ENCODE assay signal across 23 cellular contexts in genomic region chr4:139884438-139884837, GRCh38.
"Had no signal": no experiment of that assay in that cellular context is flagged by ENCODE, and none has a peak within 500 bp of the region (broad histone marks: within the 10 kb centered on the region; RNA-seq: fewer than 3 reads in every experiment).

No MANE protein-coding gene starts in this region.

- H3K9me3 Mint-ChIP-seq: activated CD4-positive, alpha-beta memory T cell treated with anti-CD3 and anti-CD28 coated beads for 36 hours; activated T-helper 2 cell treated with anti-CD3 and anti-CD28 coated beads, Interferon-gamma antibody, Interleukin-2, Interleukin-4, amounts not matched to agents 10 μg/mL and 5 μg/mL and 100 μg/mL, durations not matched to agents 14 hours and 24 hours and 36 hours; natural killer cell had no signal

- H3K4me3 ChIP-seq: colonic mucosa, gastroesophageal sphincter, heart right ventricle, prostate gland, right atrium auricular region, SJSA1 had no signal

- H3K9me3 ChIP-seq: colonic mucosa, gastroesophageal sphincter, prostate gland, SJSA1 had no signal

- H3K27ac ChIP-seq: brain microvascular endothelial cell, colonic mucosa, gastroesophageal sphincter, heart right ventricle, prostate gland, right atrium auricular region, SJSA1, WERI-Rb-1 had no signal

- DNase-seq: activated CD4-positive, alpha-beta memory T cell treated with anti-CD3 and anti-CD28 coated beads for 36 hours; activated CD4-positive, alpha-beta T cell treated with anti-CD3 and anti-CD28 coated beads for 36 hours; activated CD8-positive, alpha-beta memory T cell treated with anti-CD3 and anti-CD28 coated beads, Interleukin-2, amount 10 ng/mL, durations not matched to agents 7 days and 5 days; activated naive CD4-positive, alpha-beta T cell treated with Interleukin-2 at 50 U/mL for 16 hours; activated naive CD8-positive, alpha-beta T cell treated with anti-CD3 and anti-CD28 coated beads, Interleukin-2, amount 10 ng/mL, durations not matched to agents 7 days and 5 days; brain microvascular endothelial cell; colonic mucosa; erythroblast; heart right ventricle; kidney glomerular epithelial cell; left ventricle myocardium superior; natural killer cell; stimulated activated CD4-positive, alpha-beta T cell treated with anti-CD3 and anti-CD28 coated beads, Interleukin-2, amount 100 ng/mL, for 24 hours; stimulated activated naive CD4-positive, alpha-beta T cell treated with Interleukin-2 at 50 U/mL for 16 hours; T-helper 17 cell; WERI-Rb-1 had no signal

- H3K36me3 ChIP-seq: brain microvascular endothelial cell, colonic mucosa, prostate gland, right atrium auricular region, SJSA1, WERI-Rb-1 had no signal

- H3K27me3 ChIP-seq: brain microvascular endothelial cell, colonic mucosa, gastroesophageal sphincter, heart right ventricle, right atrium auricular region, SJSA1 had no signal

- H3K27ac Mint-ChIP-seq: activated CD4-positive, alpha-beta memory T cell treated with anti-CD3 and anti-CD28 coated beads for 36 hours; activated CD4-positive, alpha-beta T cell treated with anti-CD3 and anti-CD28 coated beads for 36 hours; activated CD8-positive, alpha-beta memory T cell treated with anti-CD3 and anti-CD28 coated beads, Interleukin-2, amount 10 ng/mL, durations not matched to agents 7 days and 5 days; activated naive CD8-positive, alpha-beta T cell treated with anti-CD3 and anti-CD28 coated beads, Interleukin-2, amount 10 ng/mL, durations not matched to agents 7 days and 5 days; activated T-helper 2 cell treated with anti-CD3 and anti-CD28 coated beads, Interferon-gamma antibody, Interleukin-2, Interleukin-4, amounts not matched to agents 10 μg/mL and 5 μg/mL and 100 μg/mL, durations not matched to agents 14 hours and 24 hours and 36 hours; natural killer cell; T-helper 17 cell; type B pancreatic cell had no signal

- H3K4me3 Mint-ChIP-seq: activated CD4-positive, alpha-beta memory T cell treated with anti-CD3 and anti-CD28 coated beads for 36 hours; activated CD4-positive, alpha-beta T cell treated with anti-CD3 and anti-CD28 coated beads for 36 hours; activated CD8-positive, alpha-beta memory T cell treated with anti-CD3 and anti-CD28 coated beads, Interleukin-2, amount 10 ng/mL, durations not matched to agents 7 days and 5 days; activated naive CD8-positive, alpha-beta T cell treated with anti-CD3 and anti-CD28 coated beads, Interleukin-2, amount 10 ng/mL, durations not matched to agents 7 days and 5 days; central memory CD8-positive, alpha-beta T cell; natural killer cell; T-helper 17 cell; type B pancreatic cell had no signal

- H3K4me1 Mint-ChIP-seq: activated naive CD8-positive, alpha-beta T cell treated with anti-CD3 and anti-CD28 coated beads, Interleukin-2, amount 10 ng/mL, durations not matched to agents 7 days and 5 days; central memory CD8-positive, alpha-beta T cell; T-helper 17 cell had no signal

- H3K4me1 ChIP-seq: colonic mucosa, right atrium auricular region had no signal

- H3K27me3 Mint-ChIP-seq: activated CD4-positive, alpha-beta memory T cell treated with anti-CD3 and anti-CD28 coated beads for 36 hours; activated naive CD8-positive, alpha-beta T cell treated with anti-CD3 and anti-CD28 coated beads, Interleukin-2, amount 10 ng/mL, durations not matched to agents 7 days and 5 days; T-helper 17 cell; type B pancreatic cell had no signal

- H3K36me3 Mint-ChIP-seq: activated CD4-positive, alpha-beta memory T cell treated with anti-CD3 and anti-CD28 coated beads for 36 hours; activated naive CD8-positive, alpha-beta T cell treated with anti-CD3 and anti-CD28 coated beads, Interleukin-2, amount 10 ng/mL, durations not matched to agents 7 days and 5 days; natural killer cell had no signal
